8 cellular contexts compared by ENCODE assay signal in the genomic region with DNA sequence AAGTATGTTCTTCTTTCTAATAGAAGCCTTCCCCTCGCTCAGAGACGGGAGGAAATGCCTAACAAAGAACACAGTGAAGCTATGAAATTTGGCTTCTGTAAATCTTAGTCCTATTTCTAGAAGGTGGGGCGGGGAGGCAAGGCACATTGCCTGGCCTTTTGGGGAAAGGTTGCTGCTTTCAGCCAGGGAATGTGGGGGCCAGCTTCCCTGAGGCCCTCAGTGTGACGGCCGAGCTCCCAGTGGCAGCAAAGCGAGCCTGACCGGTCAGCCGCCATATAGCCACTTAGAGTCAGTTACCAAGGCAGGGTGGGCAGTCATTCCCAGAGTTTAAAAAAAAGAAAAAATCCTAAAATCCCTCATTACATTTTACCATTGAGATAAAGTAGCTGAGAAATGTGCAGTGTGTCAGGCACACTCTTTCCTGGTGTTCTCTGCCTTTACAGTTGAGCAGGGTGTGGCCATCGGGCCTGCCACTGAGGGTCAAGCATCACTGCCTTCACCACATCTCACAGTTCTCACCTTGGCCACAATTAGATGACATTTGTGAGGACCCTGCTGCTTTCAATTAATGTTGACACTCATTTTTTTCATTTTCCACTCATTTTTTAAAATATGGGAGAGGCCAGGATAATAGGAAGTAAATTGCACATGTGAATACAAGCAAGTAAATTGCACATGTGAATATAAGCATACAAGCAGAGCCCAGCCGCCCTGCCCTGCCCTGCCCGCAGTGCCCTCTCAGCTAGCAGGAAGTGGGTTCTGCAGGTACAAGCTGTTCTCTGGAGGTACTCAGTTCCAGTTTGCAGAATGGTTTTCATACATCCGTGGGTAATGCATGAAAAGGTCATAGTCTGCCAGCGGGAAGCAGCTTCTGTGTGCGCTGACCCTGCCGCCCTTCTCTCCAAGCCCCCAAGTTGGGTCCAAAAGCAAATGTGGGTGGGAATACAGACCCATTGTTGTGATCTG.
A peak's percentile ranks its signal among the peaks of the same experiment; 100 is the strongest.
DNase-seq lines count a peak whose midpoint lies in the region; ATAC-seq and TF ChIP-seq lines count a peak whose summit lies in the region.

No MANE protein-coding gene starts in this region.

- peaks cover under 1 to 2% of the 10 kb centered on the region in 2 donors for H3K36me3 ChIP-seq in thyroid gland

- H3K27ac Mint-ChIP-seq in activated CD8-positive, alpha-beta memory T cell treated with anti-CD3 and anti-CD28 coated beads, Interleukin-2, amount 10 ng/mL, durations not matched to agents 7 days and 5 days: no peak overlapping the region
- peak overlapping the region; percentile 59 for H3K27ac Mint-ChIP-seq in activated naive CD8-positive, alpha-beta T cell treated with anti-CD3 and anti-CD28 coated beads, Interleukin-2, amount 50 U/mL, for 24 hours

- H3K4me3 Mint-ChIP-seq in activated CD8-positive, alpha-beta memory T cell treated with anti-CD3 and anti-CD28 coated beads, Interleukin-2, amount 10 ng/mL, durations not matched to agents 7 days and 5 days: no peak overlapping the region
- peak overlapping the region; percentile 30 for H3K4me3 Mint-ChIP-seq in activated naive CD8-positive, alpha-beta T cell treated with anti-CD3 and anti-CD28 coated beads, Interleukin-2, amount 50 U/mL, for 24 hours

- ATAC-seq in activated CD8-positive, alpha-beta memory T cell treated with anti-CD3 and anti-CD28 coated beads, Interleukin-2, amount 10 ng/mL, durations not matched to agents 7 days and 5 days: peak; percentile 94
- peak; percentile 60 for ATAC-seq in HG03439 (IDR thresholded peaks at IDR 0.05; ENCODE audit: unreplicated experiment)
- peak; percentile 78 for ATAC-seq in activated naive CD8-positive, alpha-beta T cell treated with anti-CD3 and anti-CD28 coated beads, Interleukin-2, amount 50 U/mL, for 24 hours
- ATAC-seq in HG03095 (IDR thresholded peaks at IDR 0.05; ENCODE audit: unreplicated experiment): no peak

- no peaks in the 10 kb centered on the region for H3K36me3 Mint-ChIP-seq in activated CD8-positive, alpha-beta memory T cell treated with anti-CD3 and anti-CD28 coated beads, Interleukin-2, amount 10 ng/mL, durations not matched to agents 7 days and 5 days
- H3K36me3 Mint-ChIP-seq in activated naive CD8-positive, alpha-beta T cell treated with anti-CD3 and anti-CD28 coated beads, Interleukin-2, amount 50 U/mL, for 24 hours (ENCODE audit: low read depth): no peaks in the 10 kb centered on the region

- H3K4me1 Mint-ChIP-seq in activated CD8-positive, alpha-beta memory T cell treated with anti-CD3 and anti-CD28 coated beads, Interleukin-2, amount 10 ng/mL, durations not matched to agents 7 days and 5 days: peaks cover 14% of the 10 kb centered on the region
- peaks cover 30% of the 10 kb centered on the region for H3K4me1 Mint-ChIP-seq in activated naive CD8-positive, alpha-beta T cell treated with anti-CD3 and anti-CD28 coated beads, Interleukin-2, amount 50 U/mL, for 24 hours

- 64 to 71% methylated on average over 15 of the region's 15 CpGs for WGBS in thyroid gland, 2 donors

- peaks cover 3% of the 10 kb centered on the region for H3K27me3 Mint-ChIP-seq in activated CD8-positive, alpha-beta memory T cell treated with anti-CD3 and anti-CD28 coated beads, Interleukin-2, amount 10 ng/mL, durations not matched to agents 7 days and 5 days
- H3K27me3 Mint-ChIP-seq in activated naive CD8-positive, alpha-beta T cell treated with anti-CD3 and anti-CD28 coated beads, Interleukin-2, amount 50 U/mL, for 24 hours: no peaks in the 10 kb centered on the region

- DNase-seq in activated CD8-positive, alpha-beta memory T cell treated with anti-CD3 and anti-CD28 coated beads, Interleukin-2, amount 10 ng/mL, durations not matched to agents 7 days and 5 days: peak; percentile 72
- DNase-seq in activated CD8-positive, alpha-beta memory T cell treated with anti-CD3 and anti-CD28 coated beads, Interleukin-2, amount 50 U/mL, for 48 hours: no peak
- peak; percentile 24 for DNase-seq in activated naive CD8-positive, alpha-beta T cell treated with anti-CD3 and anti-CD28 coated beads, Interleukin-2, amount 50 U/mL, for 24 hours
- peak; percentile 86 to 89 for DNase-seq in thyroid gland
- DNase-seq in substantia nigra (lab: John Stamatoyannopoulos, UW): no peak
- no peak for DNase-seq in NCI-H1417 treated with DMSO at 0.1 percent for 48 hours (lab: John Stamatoyannopoulos, UW)

- intact Hi-C loops in thyroid gland (cut with DNase I): no loop called here

- no peaks in the 10 kb centered on the region for H3K27me3 ChIP-seq in thyroid gland

- TF ChIP-seq POLR2A in thyroid gland (IDR thresholded peaks at IDR 0.05): no peak

- TF ChIP-seq CTCF in thyroid gland (IDR thresholded peaks at IDR 0.05): no peak

- H3K9me3 Mint-ChIP-seq in activated CD8-positive, alpha-beta memory T cell treated with anti-CD3 and anti-CD28 coated beads, Interleukin-2, amount 10 ng/mL, durations not matched to agents 7 days and 5 days (ENCODE audit: low read depth): no peaks in the 10 kb centered on the region
- H3K9me3 Mint-ChIP-seq in activated naive CD8-positive, alpha-beta T cell treated with anti-CD3 and anti-CD28 coated beads, Interleukin-2, amount 50 U/mL, for 24 hours: no peaks in the 10 kb centered on the region

- H3K4me3 ChIP-seq in thyroid gland (replicated peaks in 1 of 3): no peak overlapping the region

- no peaks in the 10 kb centered on the region for H3K9me3 ChIP-seq in thyroid gland

- CTCF ChIA-PET in activated CD8-positive, alpha-beta memory T cell treated with anti-CD3 and anti-CD28 coated beads, Interleukin-2, amount 10 ng/mL, durations not matched to agents 7 days and 5 days (lab: Charles Lee): interaction anchor here (0.9 kb wide), 1 partner anchor 17 kb away, joined by 3 read pairs; no protein-coding TSS in a partner anchor

- peak overlapping the region; percentile 83 to 91 (median 87) for H3K27ac ChIP-seq in thyroid gland
- H3K27ac ChIP-seq in substantia nigra (ENCODE audit: low read depth, low read length, poor library complexity, severe bottlenecking): no peak overlapping the region

- peaks cover 34 to 43% of the 10 kb centered on the region in 2 donors for H3K4me1 ChIP-seq in thyroid gland

Comparison
In these comparisons a context has a peak if more than half of its experiments do, and no peak if none do; other contexts are left out.
1. DNase-seq: peak in activated CD8-positive, alpha-beta memory T cell treated with anti-CD3 and anti-CD28 coated beads, Interleukin-2, amount 10 ng/mL, durations not matched to agents 7 days and 5 days (single experiment), activated naive CD8-positive, alpha-beta T cell treated with anti-CD3 and anti-CD28 coated beads, Interleukin-2, amount 50 U/mL, for 24 hours (single experiment) and thyroid gland (2 of 2); none in activated CD8-positive, alpha-beta memory T cell treated with anti-CD3 and anti-CD28 coated beads, Interleukin-2, amount 50 U/mL, for 48 hours (single experiment), substantia nigra (0 of 49) and NCI-H1417 treated with DMSO at 0.1 percent for 48 hours (single experiment).